8 cellular contexts compared by ENCODE assay signal in the genomic region with DNA sequence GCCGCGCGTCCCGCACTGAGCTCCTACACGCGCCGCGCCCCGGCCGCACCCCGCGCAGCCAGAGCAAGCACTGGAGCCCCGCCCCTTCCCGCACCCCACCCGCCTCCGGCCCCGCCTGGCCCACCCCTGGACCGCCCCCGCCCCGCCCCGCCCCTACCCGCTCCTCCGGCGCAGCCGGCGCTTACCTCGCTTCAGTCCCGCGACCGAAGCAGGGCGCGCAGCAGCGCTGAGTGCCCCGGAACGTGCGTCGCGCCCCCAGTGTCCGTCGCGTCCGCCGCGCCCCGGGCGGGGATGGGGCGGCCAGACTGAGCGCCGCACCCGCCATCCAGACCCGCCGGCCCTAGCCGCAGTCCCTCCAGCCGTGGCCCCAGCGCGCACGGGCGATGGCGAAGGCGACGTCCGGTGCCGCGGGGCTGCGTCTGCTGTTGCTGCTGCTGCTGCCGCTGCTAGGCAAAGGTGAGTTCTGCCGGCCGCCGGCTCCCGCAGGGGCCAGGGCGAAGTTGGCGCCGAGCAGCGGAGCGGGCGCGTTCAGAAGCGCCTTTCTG. TPM values are rescaled to one million over a fixed set of nuclear protein-coding genes. Genes with fewer than 3 reads are reported as not detected.
DNase-seq lines count a peak whose midpoint lies in the region; ATAC-seq, FAIRE-seq and TF ChIP-seq lines count a peak whose summit lies in the region.

A gene (plus strand): TSS at position 194 of the 545 bp plus-strand sequence. CDS start 190 bp downstream, at position 384.

- no peak within 1 kb of the TSS for H3K27ac Mint-ChIP-seq in activated T-helper 1 cell treated with anti-CD3 and anti-CD28 coated beads, Interleukin-12 subunit alpha, Interleukin-12 subunit beta, Interleukin-2, Interleukin-4 antibody, amounts not matched to agents 30 ng/mL and 10 ng/mL and 1 ng/mL, durations not matched to agents 14 hours and 24 hours and 36 hours

- intact Hi-C loops in activated T-helper 1 cell treated with anti-CD3 and anti-CD28 coated beads, Interleukin-12 subunit alpha, Interleukin-12 subunit beta, Interleukin-2, Interleukin-4 antibody, amounts not matched to agents 30 ng/mL and 10 ng/mL and 1 ng/mL, durations not matched to agents 14 hours and 24 hours and 36 hours (cut with micrococcal nuclease), result loop anchor here (5.0 kb wide), 1 partner anchor 125 kb away; no protein-coding TSS in a partner anchor
- intact Hi-C loops in right cardiac atrium (cut with DNase I), result no loop called here

- H3K27me3 Mint-ChIP-seq in activated T-helper 1 cell treated with anti-CD3 and anti-CD28 coated beads, Interleukin-12 subunit alpha, Interleukin-12 subunit beta, Interleukin-2, Interleukin-4 antibody, amounts not matched to agents 30 ng/mL and 10 ng/mL and 1 ng/mL, durations not matched to agents 14 hours and 24 hours and 36 hours (ENCODE audit: insufficient read depth), result peaks cover 29% of the 10 kb centered on the region

- no peaks in the 10 kb centered on the region for H3K36me3 ChIP-seq in skeletal muscle satellite cell (ENCODE audit: insufficient read depth, low read length)

- TF ChIP-seq POLR2A in H54 (IDR thresholded peaks at IDR 0.05; ENCODE audit: low read depth, low read length), result no peak

- peaks cover 6% of the 10 kb centered on the region for H3K4me1 Mint-ChIP-seq in activated T-helper 1 cell treated with anti-CD3 and anti-CD28 coated beads, Interleukin-12 subunit alpha, Interleukin-12 subunit beta, Interleukin-2, Interleukin-4 antibody, amounts not matched to agents 30 ng/mL and 10 ng/mL and 1 ng/mL, durations not matched to agents 14 hours and 24 hours and 36 hours (ENCODE audit: low read depth)

- ATAC-seq in right cardiac atrium (peak; percentile 23 to 49), HG03565 (IDR thresholded peaks at IDR 0.05; ENCODE audit: unreplicated experiment) (no peak), GM21825 (IDR thresholded peaks at IDR 0.05; ENCODE audit: unreplicated experiment) (no peak)

- peak; percentile 60 for DNase-seq in stimulated activated CD4-positive, alpha-beta T cell treated with anti-CD3 and anti-CD28 coated beads, Interleukin-15, amount 100 ng/mL, for 24 hours
- DNase-seq in stimulated activated CD4-positive, alpha-beta T cell treated with anti-CD3 and anti-CD28 coated beads, Interleukin-4, amount 100 ng/mL, for 1 hour, result no peak
- DNase-seq in activated T-helper 1 cell treated with anti-CD3 and anti-CD28 coated beads, Interleukin-12 subunit alpha, Interleukin-12 subunit beta, Interleukin-2, Interleukin-4 antibody, amounts not matched to agents 30 ng/mL and 10 ng/mL and 1 ng/mL, durations not matched to agents 14 hours and 24 hours and 36 hours (ENCODE audit: low spot score), result peak; percentile 42
- DNase-seq in right cardiac atrium, result peak in 2 of 3 donors; percentile 39 to 73
- no peak for DNase-seq in H54 (ENCODE audit: insufficient read length, low spot score)

- peak within 1 kb of the TSS; percentile 74 for H3K4me3 Mint-ChIP-seq in activated T-helper 1 cell treated with anti-CD3 and anti-CD28 coated beads, Interleukin-12 subunit alpha, Interleukin-12 subunit beta, Interleukin-2, Interleukin-4 antibody, amounts not matched to agents 30 ng/mL and 10 ng/mL and 1 ng/mL, durations not matched to agents 14 hours and 24 hours and 36 hours

- H3K27me3 ChIP-seq in right cardiac atrium (ENCODE audit: control insufficient read depth, insufficient read depth) (no peaks in the 10 kb centered on the region), skeletal muscle satellite cell (ENCODE audit: control insufficient read depth, insufficient read depth, low read length) (peaks cover 72% of the 10 kb centered on the region)

- under 1% methylated on average over 78 of the region's 78 CpGs for WGBS in right cardiac atrium

- no peaks in the 10 kb centered on the region for H3K9me3 ChIP-seq in right cardiac atrium (ENCODE audit: control insufficient read depth, low read length)
- H3K9me3 ChIP-seq in skeletal muscle satellite cell (replicated peaks; ENCODE audit: low read length), result no peaks in the 10 kb centered on the region

- H3K4me1 ChIP-seq in right cardiac atrium (ENCODE audit: control insufficient read depth, insufficient read depth, low read length), result peaks cover 2% of the 10 kb centered on the region
- peaks cover 4% of the 10 kb centered on the region for H3K4me1 ChIP-seq in skeletal muscle satellite cell (ENCODE audit: control insufficient read depth, insufficient read depth, low read length)

- no peaks in the 10 kb centered on the region for H3K36me3 Mint-ChIP-seq in activated T-helper 1 cell treated with anti-CD3 and anti-CD28 coated beads, Interleukin-12 subunit alpha, Interleukin-12 subunit beta, Interleukin-2, Interleukin-4 antibody, amounts not matched to agents 30 ng/mL and 10 ng/mL and 1 ng/mL, durations not matched to agents 14 hours and 24 hours and 36 hours (ENCODE audit: low read depth)

- H3K4me3 ChIP-seq in right cardiac atrium (ENCODE audit: low read length) (peak within 1 kb of the TSS; percentile 47), skeletal muscle satellite cell (ENCODE audit: low read length) (peak within 1 kb of the TSS; percentile 61)

- no peak for FAIRE-seq in H54 (lab: Jason Lieb, UNC)

- no peaks in the 10 kb centered on the region for H3K9me3 Mint-ChIP-seq in activated T-helper 1 cell treated with anti-CD3 and anti-CD28 coated beads, Interleukin-12 subunit alpha, Interleukin-12 subunit beta, Interleukin-2, Interleukin-4 antibody, amounts not matched to agents 30 ng/mL and 10 ng/mL and 1 ng/mL, durations not matched to agents 14 hours and 24 hours and 36 hours

- no peak within 1 kb of the TSS for H3K27ac ChIP-seq in right cardiac atrium (ENCODE audit: low read length)

- peak within 1 kb of the TSS; percentile 74 for H3K4me2 ChIP-seq in skeletal muscle satellite cell (ENCODE audit: low read length)

- no peak within 1 kb of the TSS for H3K9ac ChIP-seq in skeletal muscle satellite cell (ENCODE audit: low read depth, low read length)

RNA-seq across cellular contexts. Expression of the gene that starts here (rescaled TPM):
- total RNA-seq in activated T-helper 1 cell treated with anti-CD3 and anti-CD28 coated beads, Interleukin-12 subunit alpha, Interleukin-12 subunit beta, Interleukin-2, Interleukin-4 antibody, amounts not matched to agents 30 ng/mL and 10 ng/mL and 1 ng/mL, durations not matched to agents 14 hours and 24 hours and 36 hours, result 0.27 and 0.31 TPM in 2 replicates
- total RNA-seq in right cardiac atrium, result under 1 TPM; 0.23 to 0.47 (median 0.33) TPM
- 0.59 TPM for polyA plus RNA-seq in right cardiac atrium
- under 0.01 TPM in 1 of 2 replicates, not detected in the other for total RNA-seq in skeletal muscle satellite cell (2012; rRNA removed)

Comparison
In these comparisons a context has a peak if more than half of its experiments do, and no peak if none do; other contexts are left out.
1. Peak in DNase-seq in activated T-helper 1 cell treated with anti-CD3 and anti-CD28 coated beads, Interleukin-12 subunit alpha, Interleukin-12 subunit beta, Interleukin-2, Interleukin-4 antibody, amounts not matched to agents 30 ng/mL and 10 ng/mL and 1 ng/mL, durations not matched to agents 14 hours and 24 hours and 36 hours; RNA of the gene not detected or under 1 TPM.
2. Peak in DNase-seq, ATAC-seq and H3K4me3 ChIP-seq in right cardiac atrium; RNA of the gene not detected or under 1 TPM.